ENCODE assay signal across 10 cellular contexts in the genomic region with DNA sequence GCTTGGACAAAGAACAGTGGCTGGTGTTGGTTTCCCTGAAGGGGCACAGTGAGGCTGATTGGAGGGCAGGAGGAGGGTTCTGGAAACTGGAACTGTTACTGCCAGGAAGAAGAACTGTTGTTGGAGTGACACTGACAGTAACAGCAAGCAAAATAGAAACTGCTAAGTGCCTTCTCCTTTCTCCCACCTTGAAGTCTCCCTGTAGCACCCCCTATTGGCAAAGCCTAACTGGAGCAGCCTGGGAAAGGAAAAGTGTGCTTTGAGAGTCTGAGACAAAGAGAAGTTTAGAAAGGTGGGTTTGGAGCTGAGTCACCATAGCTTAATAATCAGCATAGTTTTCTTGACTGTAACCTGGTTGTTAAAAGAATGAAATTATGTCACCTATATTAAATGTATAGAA. TPM values are rescaled to one million over a fixed set of nuclear protein-coding genes. Genes with fewer than 3 reads are reported as not detected.
DNase-seq lines count a peak whose midpoint lies in the region; ATAC-seq and TF ChIP-seq lines count a peak whose summit lies in the region.
"Had no signal": no experiment of that assay in that cellular context is flagged by ENCODE, and none has a peak within 500 bp of the region (broad histone marks: within the 10 kb centered on the region; RNA-seq: fewer than 3 reads in every experiment).

No MANE protein-coding gene starts in this region.

- H3K9me2 ChIP-seq in Loucy (replicated peaks; ENCODE audit: low read depth, low read length): no peaks in the 10 kb centered on the region

- H3F3A ChIP-seq in Loucy (ENCODE audit: low read depth) (no peaks in the 10 kb centered on the region), neural progenitor cell (ENCODE audit: low read depth) (no peaks in the 10 kb centered on the region)

- H3K9me3 ChIP-seq in Loucy (ENCODE audit: insufficient read depth, low read depth, low read length) (no peaks in the 10 kb centered on the region), neural progenitor cell (ENCODE audit: low read depth) (no peaks in the 10 kb centered on the region)

- no peak overlapping the region for H3K27ac Mint-ChIP-seq in neural progenitor cell
- H3K27ac Mint-ChIP-seq: activated naive CD4-positive, alpha-beta T cell treated with anti-CD3 and anti-CD28 coated beads, Interleukin-2, amount 50 U/mL, for 72 hours had no signal

- H3K36me3 Mint-ChIP-seq in neural progenitor cell: no peaks in the 10 kb centered on the region

- H3K9ac ChIP-seq in Loucy (ENCODE audit: low read depth, low read length, poor library complexity, severe bottlenecking): no peak overlapping the region
- no peak overlapping the region for H3K9ac ChIP-seq in neural progenitor cell
- H3K9ac ChIP-seq: BLaER1 treated with 17β-estradiol and CSF1 and Interleukin-3, amounts not matched to agents 10 nM and 100 nM had no signal

- H3K4me3 ChIP-seq in Loucy (ENCODE audit: low read length, poor library complexity, severe bottlenecking) (no peak overlapping the region), neural progenitor cell (no peak overlapping the region)
- H3K4me3 ChIP-seq: BLaER1 treated with 17β-estradiol and CSF1 and Interleukin-3, amounts not matched to agents 10 nM and 100 nM had no signal

- H3K4me3 Mint-ChIP-seq in neural progenitor cell: no peak overlapping the region

- peaks cover 8% of the 10 kb centered on the region for H3K4me1 Mint-ChIP-seq in neural progenitor cell

- H3K27ac ChIP-seq in neural progenitor cell: no peak overlapping the region
- H3K27ac ChIP-seq: BLaER1 treated with 17β-estradiol and CSF1 and Interleukin-3, amounts not matched to agents 10 nM and 100 nM had no signal

- H4K20me1 ChIP-seq in Loucy (ENCODE audit: insufficient read depth, low read length, poor library complexity, severe bottlenecking): no peaks in the 10 kb centered on the region
- no peaks in the 10 kb centered on the region for H4K20me1 ChIP-seq in neural progenitor cell (ENCODE audit: low read depth)

- TF ChIP-seq CTCF in Loucy (conservative IDR thresholded peaks at IDR 0.05; ENCODE audit: low read length) (peak; percentile 75), neural progenitor cell (IDR thresholded peaks at IDR 0.05) (peak; percentile 80)

- DNase-seq in NOMO-1 (lab: John Stamatoyannopoulos, UW; ENCODE audit: unreplicated experiment in 2 of 2) (peak; percentile 22 to 35), NOMO-1 treated with dmso at 0.1 percent for 144 hours (lab: John Stamatoyannopoulos, UW; ENCODE audit: unreplicated experiment) (no peak), cerebellar cortex (ENCODE audit: low spot score) (peak; percentile 37), neural progenitor cell (ENCODE audit: low spot score) (peak; percentile 73), occipital lobe (lab: John Stamatoyannopoulos, UW) (no peak)

- ATAC-seq in HG02798 (IDR thresholded peaks at IDR 0.05; ENCODE audit: poor library complexity, unreplicated experiment) (no peak), GM18519 (IDR thresholded peaks at IDR 0.05; ENCODE audit: low FRiP score, unreplicated experiment) (no peak)

- H3K36me3 ChIP-seq in Loucy (ENCODE audit: insufficient read depth, low read length): no peaks in the 10 kb centered on the region
- H3K36me3 ChIP-seq in neural progenitor cell: no peaks in the 10 kb centered on the region
- H3K36me3 ChIP-seq: BLaER1 treated with 17β-estradiol and CSF1 and Interleukin-3, amounts not matched to agents 10 nM and 100 nM had no signal

- H2AFZ ChIP-seq in Loucy (ENCODE audit: low read length): no peak overlapping the region; the same call in 1 of the 2 replicates
- H2AFZ ChIP-seq in neural progenitor cell (replicated peaks): peak overlapping the region; percentile 23

- H3K4me1 ChIP-seq in Loucy (ENCODE audit: insufficient read depth, low read length, poor library complexity, severe bottlenecking): no peaks in the 10 kb centered on the region
- no peaks in the 10 kb centered on the region for H3K4me1 ChIP-seq in neural progenitor cell

- H3K79me2 ChIP-seq in Loucy (ENCODE audit: insufficient read depth, low read length) (no peaks in the 10 kb centered on the region), neural progenitor cell (ENCODE audit: low read depth) (no peaks in the 10 kb centered on the region)

- no peak overlapping the region for H3K4me2 ChIP-seq in Loucy (ENCODE audit: low read depth, low read length, poor library complexity, severe bottlenecking)
- no peak overlapping the region for H3K4me2 ChIP-seq in neural progenitor cell
- H3K4me2 ChIP-seq: BLaER1 treated with 17β-estradiol and CSF1 and Interleukin-3, amounts not matched to agents 10 nM and 100 nM had no signal

- peaks cover 4% of the 10 kb centered on the region for H3K27me3 Mint-ChIP-seq in neural progenitor cell (ENCODE audit: insufficient read depth, low read depth)

- peaks cover 66% of the 10 kb centered on the region for H3K27me3 ChIP-seq in Loucy (ENCODE audit: insufficient read depth, low read length, poor library complexity, severe bottlenecking)
- no peaks in the 10 kb centered on the region for H3K27me3 ChIP-seq in neural progenitor cell

- H3K9me3 Mint-ChIP-seq in neural progenitor cell: peaks cover 5% of the 10 kb centered on the region
- H3K9me3 Mint-ChIP-seq: activated naive CD4-positive, alpha-beta T cell treated with anti-CD3 and anti-CD28 coated beads, Interleukin-2, amount 50 U/mL, for 72 hours had no signal

RNA-seq across cellular contexts. Expression of a gene that starts 2.5 kb away (rescaled TPM):
- not detected in 2 replicates for total RNA-seq in neural progenitor cell (ENCODE audit: low replicate concordance)
- not detected for total RNA-seq in occipital lobe
- total RNA-seq: activated naive CD4-positive, alpha-beta T cell treated with anti-CD3 and anti-CD28 coated beads, Interleukin-2, amount 50 U/mL, for 72 hours had no signal

RNA-seq across cellular contexts. Expression of a gene that starts 50.1 kb away (rescaled TPM):
- total RNA-seq in neural progenitor cell (ENCODE audit: low replicate concordance) (not detected in 2 replicates), occipital lobe (0.78 TPM)
- total RNA-seq: activated naive CD4-positive, alpha-beta T cell treated with anti-CD3 and anti-CD28 coated beads, Interleukin-2, amount 50 U/mL, for 72 hours had no signal

Comparison
In these comparisons a context has a peak if more than half of its experiments do, and no peak if none do; other contexts are left out.
1. DNase-seq: peak in NOMO-1 (2 of 2), cerebellar cortex (single experiment) and neural progenitor cell (single experiment); none in NOMO-1 treated with dmso at 0.1 percent for 144 hours (single experiment) and occipital lobe (single experiment).